2 cellular contexts compared by ENCODE assay signal in genomic region chr6:31836676-31837611, GRCh38.
TF ChIP-seq lines count a peak whose summit lies in the region.

No MANE protein-coding gene starts in this region.

TF ChIP-seq in IMR-90, 13 proteins besides CTCF, POLR2A, EP300 and RAD21:
- TF ChIP-seq MAFK (IDR thresholded peaks at IDR 0.05; ENCODE audit: low read depth, low read length): no peak
- no peak for TF ChIP-seq ELK1 (IDR thresholded peaks at IDR 0.05; ENCODE audit: borderline replicate concordance, low read depth, low read length)
- no peak for TF ChIP-seq RFX5 (IDR thresholded peaks at IDR 0.05; ENCODE audit: low read depth, low read length)
- no peak for TF ChIP-seq BHLHE40 (IDR thresholded peaks at IDR 0.05; ENCODE audit: low read depth, low read length)
- TF ChIP-seq USF2 (IDR thresholded peaks at IDR 0.05; ENCODE audit: low read depth, low read length): no peak
- 0 out of 2 replicates have a peak, but pooled peaks have one; percentile 21 for TF ChIP-seq FOS (IDR thresholded peaks at IDR 0.05; ENCODE audit: low read depth, low read length)
- TF ChIP-seq NFE2L2 (IDR thresholded peaks at IDR 0.05; ENCODE audit: low read depth, low read length): no peak
- 0 out of 2 replicates have a peak, but pooled peaks have one; percentile 2 for TF ChIP-seq SMC3 (IDR thresholded peaks at IDR 0.05; ENCODE audit: low read depth, low read length)
- no peak for TF ChIP-seq CEBPB (IDR thresholded peaks at IDR 0.05; ENCODE audit: low read depth, low read length)
- no peak for TF ChIP-seq MAZ (IDR thresholded peaks at IDR 0.05; ENCODE audit: borderline replicate concordance, low read depth, low read length)
- TF ChIP-seq CHD1 (IDR thresholded peaks at IDR 0.05; ENCODE audit: low read depth, low read length): no peak
- no peak for TF ChIP-seq RCOR1 (IDR thresholded peaks at IDR 0.05; ENCODE audit: insufficient replicate concordance, low read length)
- TF ChIP-seq MXI1 (IDR thresholded peaks at IDR 0.05; ENCODE audit: borderline replicate concordance, low read depth, low read length): no peak

TF ChIP-seq in K562, 482 proteins besides CTCF, POLR2A, EP300 and RAD21 (continues in another document):
- TF ChIP-seq ARNT (IDR thresholded peaks at IDR 0.05) (peak in 1 of 2 experiments; percentile 82; a peak in 2 of 4 replicates), HMGXB4 (CRISPR knock-in tag; IDR thresholded peaks at IDR 0.05) (0 out of 2 replicates have a peak, but pooled peaks have one; percentile 30), AFF1 (IDR thresholded peaks at IDR 0.05; ENCODE audit: low read depth in 1 of 2, partially characterized antibody in 2 of 2) (peak in 1 of 2 experiments; percentile 10), POLR2AphosphoS5 (IDR thresholded peaks at IDR 0.05; ENCODE audit: control insufficient read depth, insufficient read depth, low read depth, low read length) (peak; percentile 14; the same call in 1 of the 2 replicates), KDM4B (IDR thresholded peaks at IDR 0.05; ENCODE audit: borderline replicate concordance in 2 of 2, low read depth in 1 of 2) (no peak), SIRT6 (IDR thresholded peaks at IDR 0.05; ENCODE audit: low read depth, low read length) (peak; percentile 90), ZNF263 (CRISPR knock-in tag; IDR thresholded peaks at IDR 0.05; ENCODE audit: borderline replicate concordance) (0 out of 2 replicates have a peak, but pooled peaks have one; percentile 33), SFPQ (IDR thresholded peaks at IDR 0.05; ENCODE audit: low read depth, low read length) (no peak), RBM25 (IDR thresholded peaks at IDR 0.05; ENCODE audit: low read depth, low read length, severe bottlenecking) (no peak), ZNF512 (tag; IDR thresholded peaks at IDR 0.05) (no peak), FOSL1 (tag; conservative IDR thresholded peaks at IDR 0.05) (peak; percentile 47; the same call in 1 of the 2 replicates), ELF4 (CRISPR knock-in tag; IDR thresholded peaks at IDR 0.05) (0 out of 2 replicates have a peak, but pooled peaks have one; percentile 14), HNRNPLL (IDR thresholded peaks at IDR 0.05; ENCODE audit: low read depth, low read length, poor library complexity, severe bottlenecking) (no peak), MLLT1 (IDR thresholded peaks at IDR 0.05) (peak in 1 of 2 experiments; percentile 7; a peak in 1 of 4 replicates), ATF1 (CRISPR knock-in tag; IDR thresholded peaks at IDR 0.05) (no peak), ATF1 (tag; IDR thresholded peaks at IDR 0.05) (no peak), ZNF408 (CRISPR knock-in tag; IDR thresholded peaks at IDR 0.05; ENCODE audit: low read depth) (no peak), ZBTB33 (CRISPR knock-in tag; IDR thresholded peaks at IDR 0.05) (0 out of 2 replicates have a peak, but pooled peaks have one; percentile 47), FOXK1 (CRISPR knock-in tag; IDR thresholded peaks at IDR 0.05; ENCODE audit: borderline replicate concordance) (peak; percentile 87; the same call in 1 of the 2 replicates), SP2 (IDR thresholded peaks at IDR 0.05; ENCODE audit: extremely low read depth, low read depth, low read length, poor library complexity, severe bottlenecking) (no peak), SRF (CRISPR knock-in tag; IDR thresholded peaks at IDR 0.05) (peak in 1 of 2 experiments; percentile 70; a peak in 1 of 4 replicates), TRIM25 (IDR thresholded peaks at IDR 0.05; ENCODE audit: borderline replicate concordance) (peak; percentile 15; the same call in 1 of the 2 replicates), TOE1 (IDR thresholded peaks at IDR 0.05; ENCODE audit: borderline replicate concordance) (no peak), TOE1 (CRISPR knock-in tag; IDR thresholded peaks at IDR 0.05; ENCODE audit: borderline replicate concordance, low read depth) (no peak), IRF9 (tag; IDR thresholded peaks at IDR 0.05) (0 out of 2 replicates have a peak, but pooled peaks have one; percentile 44), ARID2 (IDR thresholded peaks at IDR 0.05) (peak; percentile 32; the same call in 1 of the 2 replicates), PPARD (CRISPR knock-in tag; IDR thresholded peaks at IDR 0.05) (0 out of 2 replicates have a peak, but pooled peaks have one; percentile 8), ZBED1 (IDR thresholded peaks at IDR 0.05) (no peak), MTA2 (IDR thresholded peaks at IDR 0.05; ENCODE audit: low read depth) (no peak), ZNF398 (CRISPR knock-in tag; IDR thresholded peaks at IDR 0.05) (no peak), MTA1 (IDR thresholded peaks at IDR 0.05; ENCODE audit: borderline replicate concordance) (0 out of 2 replicates have a peak, but pooled peaks have one; percentile 22), DDX20 (tag; IDR thresholded peaks at IDR 0.05; ENCODE audit: low read depth) (no peak), CHD1 (IDR thresholded peaks at IDR 0.05; ENCODE audit: low read length) (peak; percentile 44), PML (IDR thresholded peaks at IDR 0.05; ENCODE audit: low read length) (peak; percentile 17), HLTF (IDR thresholded peaks at IDR 0.05) (0 out of 2 replicates have a peak, but pooled peaks have one; percentile 1)
